Comparison of ENCODE assay signal across 25 cellular contexts in genomic region chr17:546456-546855, GRCh38.
"Had no signal": no experiment of that assay in that cellular context is flagged by ENCODE, and none has a peak within 500 bp of the region (broad histone marks: within the 10 kb centered on the region; RNA-seq: fewer than 3 reads in every experiment).

No MANE protein-coding gene starts in this region.

- H3K4me1 ChIP-seq: esophagus squamous epithelium, parathyroid adenoma, prostate gland, right lobe of liver, spleen had no signal

- H3K9me3 ChIP-seq: esophagus squamous epithelium, gastroesophageal sphincter, prostate gland, right lobe of liver, spleen, thoracic aorta, transverse colon had no signal

- H2AFZ ChIP-seq: parathyroid adenoma had no signal

- DNase-seq: cortex of kidney; effector memory CD4-positive, alpha-beta T cell; esophagus squamous epithelium; foreskin fibroblast; glutamatergic neuron; left colon; left ventricle myocardium superior; mesenchymal stem cell; midbrain; naive thymus-derived CD4-positive, alpha-beta T cell; nephron progenitor cell; retina; right lobe of liver; spleen; stimulated activated CD4-positive, alpha-beta T cell treated with anti-CD3 and anti-CD28 coated beads, Interleukin-15, amount 100 ng/mL, for 24 hours; stimulated activated CD4-positive, alpha-beta T cell treated with anti-CD3 and anti-CD28 coated beads, Interleukin-1b, Interleukin-23, amount 100 ng/mL, for 48 hours; stimulated activated CD4-positive, alpha-beta T cell treated with anti-CD3 and anti-CD28 coated beads, Interleukin-4, amount 100 ng/mL, for 24 hours; transverse colon had no signal

- H3K4me3 ChIP-seq: esophagus squamous epithelium, gastroesophageal sphincter, lung, prostate gland, right lobe of liver, spleen, thoracic aorta, transverse colon had no signal

- FAIRE-seq: endometrium had no signal

- H3K9ac ChIP-seq: parathyroid adenoma had no signal

- ATAC-seq: gastroesophageal sphincter; left colon; left ventricle myocardium superior; naive thymus-derived CD4-positive, alpha-beta T cell; right lobe of liver; stimulated activated memory B cell treated with anti-CD40 and anti-IgM and Interleukin-4, amounts not matched to agents 10 μg/mL and 1 μg/mL and 100 μg/mL, for 72 hours had no signal

- H3K27me3 ChIP-seq: esophagus squamous epithelium, gastroesophageal sphincter, right lobe of liver, spleen, transverse colon had no signal

- H3K79me2 ChIP-seq: parathyroid adenoma had no signal

- H3K27ac ChIP-seq: esophagus squamous epithelium, gastroesophageal sphincter, parathyroid adenoma, prostate gland, right lobe of liver, spleen, thoracic aorta, transverse colon had no signal
